ENCODE assay signal across 9 cellular contexts in the genomic region with DNA sequence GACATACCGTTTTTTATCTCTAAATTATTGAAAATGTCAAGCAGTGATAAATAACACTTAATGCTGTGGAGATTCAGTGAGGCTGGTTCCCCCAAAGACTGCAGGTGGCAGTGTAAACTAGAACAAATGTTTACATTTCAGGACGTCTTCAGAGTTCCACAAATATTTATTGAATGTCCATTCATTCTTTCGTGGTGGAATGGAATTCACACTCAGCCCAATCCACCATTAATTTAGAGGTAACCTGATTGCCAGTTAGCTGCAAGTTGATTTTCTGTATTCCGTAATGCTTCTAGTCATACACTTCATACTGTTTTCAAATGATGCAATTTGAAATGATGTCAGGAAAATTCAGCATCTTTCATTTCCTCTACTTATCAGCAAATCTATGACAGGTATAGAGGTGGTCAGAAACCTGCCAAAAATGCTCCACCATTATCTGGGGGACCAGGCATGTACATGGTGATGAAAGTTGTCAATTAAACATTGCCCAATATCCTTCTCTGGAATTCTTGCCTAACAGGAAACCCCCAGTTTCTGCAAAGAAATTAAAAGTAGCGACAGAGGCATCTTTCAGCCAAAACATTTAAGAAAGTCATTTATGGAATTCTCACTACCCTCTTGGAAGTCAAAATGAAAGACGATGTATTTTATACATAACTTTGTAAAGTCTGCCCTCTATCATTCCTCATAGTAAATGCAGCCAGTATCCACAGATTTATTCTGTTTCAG.
DNase-seq lines count a peak whose midpoint lies in the region; ATAC-seq and TF ChIP-seq lines count a peak whose summit lies in the region.
"Had no signal": no experiment of that assay in that cellular context is flagged by ENCODE, and none has a peak within 500 bp of the region (broad histone marks: within the 10 kb centered on the region; RNA-seq: fewer than 3 reads in every experiment).

No MANE protein-coding gene starts in this region.

- no peak overlapping the region; the same call in 1 of the 2 replicates for H2AFZ ChIP-seq in SK-N-SH (ENCODE audit: low read depth)

- H3K4me2 ChIP-seq in SK-N-SH = peak overlapping the region; percentile 68

- TF ChIP-seq RAD21 in SK-N-SH (IDR thresholded peaks at IDR 0.05; ENCODE audit: low read length) = peak; percentile 73

- H3K9me3 ChIP-seq in SK-N-SH = peaks cover 4% of the 10 kb centered on the region; the same call in 1 of the 2 replicates

- peaks cover 14% of the 10 kb centered on the region for H3K27me3 Mint-ChIP-seq in activated CD4-positive, alpha-beta T cell treated with anti-CD3 and anti-CD28 coated beads, Interleukin-2, amount 10 ng/mL, durations not matched to agents 7 days and 5 days

- no peak for ATAC-seq in GM21576 (IDR thresholded peaks at IDR 0.05; ENCODE audit: unreplicated experiment)

- peaks cover 3% of the 10 kb centered on the region for H3F3A ChIP-seq in SK-N-SH (replicated peaks; ENCODE audit: insufficient read depth)

- peak overlapping the region; percentile 40 to 52; a peak in 3 of 4 replicates for H3K4me3 ChIP-seq in SK-N-SH (ENCODE audit: low read depth in 2 of 2, low read length in 1 of 2)

- no peaks in the 10 kb centered on the region for H3K9me2 ChIP-seq in SK-N-SH

- H3K27me3 ChIP-seq in SK-N-SH (ENCODE audit: insufficient read depth) = no peaks in the 10 kb centered on the region

- no peak for TF ChIP-seq EP300 in SK-N-SH (IDR thresholded peaks at IDR 0.05; ENCODE audit: borderline replicate concordance in 1 of 2, low read depth in 1 of 2, low read length in 1 of 2)

- POLR2A ChIA-PET in activated CD4-positive, alpha-beta T cell treated with anti-CD3 and anti-CD28 coated beads, Interleukin-2, amount 10 ng/mL, durations not matched to agents 7 days and 5 days (lab: Charles Lee) = no interaction called here
- POLR2A ChIA-PET in SK-N-SH (lab: Yijun Ruan, JAX) = no interaction called here

- no peaks in the 10 kb centered on the region for H4K20me1 ChIP-seq in SK-N-SH (ENCODE audit: insufficient read depth)

- H3K4me1 ChIP-seq in SK-N-SH (ENCODE audit: control insufficient read depth in 1 of 2, insufficient read depth in 2 of 2, low read depth in 1 of 2, low read length in 1 of 2) = no peaks in the 10 kb centered on the region; a peak in 1 of 4 replicates

- H3K27ac Mint-ChIP-seq in activated CD4-positive, alpha-beta T cell treated with anti-CD3 and anti-CD28 coated beads, Interleukin-2, amount 10 ng/mL, durations not matched to agents 7 days and 5 days = no peak overlapping the region

- H3K9ac ChIP-seq in SK-N-SH = no peak overlapping the region

- TF ChIP-seq CTCF in SK-N-SH (IDR thresholded peaks at IDR 0.05) = peak; percentile 63

- H3K4me1 Mint-ChIP-seq in activated CD4-positive, alpha-beta T cell treated with anti-CD3 and anti-CD28 coated beads, Interleukin-2, amount 10 ng/mL, durations not matched to agents 7 days and 5 days = peaks cover 7% of the 10 kb centered on the region
- H3K4me1 Mint-ChIP-seq: central memory CD8-positive, alpha-beta T cell had no signal

- CTCF ChIA-PET in activated CD4-positive, alpha-beta T cell treated with anti-CD3 and anti-CD28 coated beads, Interleukin-2, amount 10 ng/mL, durations not matched to agents 7 days and 5 days (lab: Charles Lee) = interaction anchor here (0.6 to 0.7 kb wide), 2 partner anchors 161 to 288 kb away, joined by 3 read pairs; no protein-coding TSS in a partner anchor
- CTCF ChIA-PET in SK-N-SH (lab: Yijun Ruan, JAX) = interaction anchor here (0.6 to 5.0 kb wide), 48 partner anchors 9 to 894 kb away, joined by 3 to 75 read pairs (median 4); a partner anchor contains a TSS

- H3K4me3 Mint-ChIP-seq in activated CD4-positive, alpha-beta T cell treated with anti-CD3 and anti-CD28 coated beads, Interleukin-2, amount 10 ng/mL, durations not matched to agents 7 days and 5 days = no peak overlapping the region
- H3K4me3 Mint-ChIP-seq: central memory CD8-positive, alpha-beta T cell had no signal

- 15% methylated on average over 6 of the region's 6 CpGs for WGBS in SK-N-SH (ENCODE audit: low lambda C conversion rate)

- no peaks in the 10 kb centered on the region for H3K36me3 Mint-ChIP-seq in activated CD4-positive, alpha-beta T cell treated with anti-CD3 and anti-CD28 coated beads, Interleukin-2, amount 10 ng/mL, durations not matched to agents 7 days and 5 days (ENCODE audit: low read depth)

- no peak overlapping the region for H3K27ac ChIP-seq in SK-N-SH (ENCODE audit: low read depth in 2 of 2, low read length in 1 of 2)

- H3K9me3 Mint-ChIP-seq in activated CD4-positive, alpha-beta T cell treated with anti-CD3 and anti-CD28 coated beads, Interleukin-2, amount 10 ng/mL, durations not matched to agents 7 days and 5 days = peaks cover 6% of the 10 kb centered on the region

- H3K79me2 ChIP-seq in SK-N-SH (ENCODE audit: insufficient read depth) = no peaks in the 10 kb centered on the region

- no peaks in the 10 kb centered on the region for H3K36me3 ChIP-seq in SK-N-SH (replicated peaks in 1 of 2; ENCODE audit: control insufficient read depth in 1 of 2, insufficient read depth in 2 of 2, low read length in 1 of 2)

- peak; percentile 29 for DNase-seq in activated CD4-positive, alpha-beta T cell treated with anti-CD3 and anti-CD28 coated beads, Interleukin-2, amount 10 ng/mL, durations not matched to agents 7 days and 5 days
- DNase-seq in activated CD4-positive, alpha-beta T cell treated with anti-CD3 and anti-CD28 coated beads for 1 hour = no peak
- DNase-seq in HT-29 (ENCODE audit: low spot score) (peak; percentile 63), SK-N-SH (peak; percentile 26), fibroblast of gingiva (ENCODE audit: low read depth) (peak; percentile 36), renal cortical epithelial cell (ENCODE audit: low read depth) (peak; percentile 69), mucosa of gallbladder (ENCODE audit: low spot score) (no peak)

TF ChIP-seq in SK-N-SH, 30 proteins besides CTCF, POLR2A, EP300 and RAD21:
- TF ChIP-seq, protein P1, sequence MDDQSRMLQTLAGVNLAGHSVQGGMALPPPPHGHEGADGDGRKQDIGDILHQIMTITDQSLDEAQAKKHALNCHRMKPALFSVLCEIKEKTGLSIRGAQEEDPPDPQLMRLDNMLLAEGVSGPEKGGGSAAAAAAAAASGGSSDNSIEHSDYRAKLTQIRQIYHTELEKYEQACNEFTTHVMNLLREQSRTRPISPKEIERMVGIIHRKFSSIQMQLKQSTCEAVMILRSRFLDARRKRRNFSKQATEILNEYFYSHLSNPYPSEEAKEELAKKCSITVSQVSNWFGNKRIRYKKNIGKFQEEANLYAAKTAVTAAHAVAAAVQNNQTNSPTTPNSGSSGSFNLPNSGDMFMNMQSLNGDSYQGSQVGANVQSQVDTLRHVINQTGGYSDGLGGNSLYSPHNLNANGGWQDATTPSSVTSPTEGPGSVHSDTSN (IDR thresholded peaks at IDR 0.05) = peak; percentile 52; the same call in 1 of the 2 replicates
- TF ChIP-seq SMC3 (IDR thresholded peaks at IDR 0.05; ENCODE audit: low read depth, low read length) (peak; percentile 46), RFX5 (IDR thresholded peaks at IDR 0.05; ENCODE audit: low read length) (no peak)

Comparison
In these comparisons a context has a peak if more than half of its experiments do, and no peak if none do; other contexts are left out.
1. DNase-seq: peak in activated CD4-positive, alpha-beta T cell treated with anti-CD3 and anti-CD28 coated beads, Interleukin-2, amount 10 ng/mL, durations not matched to agents 7 days and 5 days (single experiment), HT-29 (single experiment), SK-N-SH (single experiment), fibroblast of gingiva (single experiment) and renal cortical epithelial cell (single experiment); none in activated CD4-positive, alpha-beta T cell treated with anti-CD3 and anti-CD28 coated beads for 1 hour (single experiment) and mucosa of gallbladder (single experiment).